In the genomic region with DNA sequence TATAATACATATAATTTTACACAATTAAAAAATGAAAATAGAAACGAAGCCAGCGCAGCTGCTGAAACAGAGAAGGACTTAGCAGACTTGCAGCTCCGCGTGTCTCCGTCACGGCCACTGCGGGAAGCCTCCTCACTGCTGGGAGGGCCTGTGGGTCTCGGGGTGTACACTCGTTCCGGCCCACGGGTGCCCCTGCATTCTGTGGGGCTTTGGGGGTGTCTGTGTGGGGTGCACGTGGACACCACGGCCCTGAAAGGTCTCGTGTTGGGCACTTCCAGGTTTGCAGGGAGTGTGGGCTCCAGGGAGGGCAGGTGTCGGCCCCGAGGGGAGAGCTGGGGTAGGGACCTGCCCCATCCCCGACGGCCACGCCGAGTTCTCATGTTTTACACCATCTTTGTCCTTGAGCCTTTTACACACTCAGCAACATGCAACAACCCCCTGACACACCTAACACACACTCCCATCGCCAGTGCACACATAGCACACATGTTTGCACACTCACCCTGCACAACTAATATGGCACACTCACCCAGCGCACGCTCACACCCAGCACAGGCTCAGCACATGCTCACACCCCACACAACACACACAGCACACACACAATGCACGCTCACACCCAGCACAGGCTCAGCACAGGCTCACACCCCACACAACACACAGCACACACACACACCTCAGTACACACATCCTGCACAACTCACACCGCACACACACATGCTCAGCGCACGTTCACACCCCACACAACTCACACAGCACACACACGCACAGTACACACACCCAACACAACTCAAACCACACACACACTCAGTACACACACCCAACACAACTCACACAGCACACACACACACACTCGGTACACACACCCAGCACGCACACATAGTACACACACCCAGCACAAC, we compare ENCODE assay signal across 1 cellular context.
TF ChIP-seq lines count a peak whose summit lies in the region.

No MANE protein-coding gene starts in this region.

TF ChIP-seq in H1, 55 proteins besides CTCF, POLR2A, EP300 and RAD21:
- TF ChIP-seq, protein P1, sequence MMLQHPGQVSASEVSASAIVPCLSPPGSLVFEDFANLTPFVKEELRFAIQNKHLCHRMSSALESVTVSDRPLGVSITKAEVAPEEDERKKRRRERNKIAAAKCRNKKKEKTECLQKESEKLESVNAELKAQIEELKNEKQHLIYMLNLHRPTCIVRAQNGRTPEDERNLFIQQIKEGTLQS (IDR thresholded peaks at IDR 0.05; ENCODE audit: insufficient read depth, low read depth, low read length): no peak
- TF ChIP-seq SIRT6 (IDR thresholded peaks at IDR 0.05; ENCODE audit: low read length) (no peak), SIX5 (IDR thresholded peaks at IDR 0.05; ENCODE audit: low read depth, low read length) (no peak), TCF12 (IDR thresholded peaks at IDR 0.05; ENCODE audit: low read depth, low read length) (no peak), FOSL1 (IDR thresholded peaks at IDR 0.05; ENCODE audit: insufficient read depth, low read depth, low read length) (no peak), BCL11A (IDR thresholded peaks at IDR 0.05; ENCODE audit: low read depth in 2 of 2, low read length in 2 of 2) (no peak), SP4 (IDR thresholded peaks at IDR 0.05; ENCODE audit: low read length) (no peak)
